8 cellular contexts compared by ENCODE assay signal in the genomic region with DNA sequence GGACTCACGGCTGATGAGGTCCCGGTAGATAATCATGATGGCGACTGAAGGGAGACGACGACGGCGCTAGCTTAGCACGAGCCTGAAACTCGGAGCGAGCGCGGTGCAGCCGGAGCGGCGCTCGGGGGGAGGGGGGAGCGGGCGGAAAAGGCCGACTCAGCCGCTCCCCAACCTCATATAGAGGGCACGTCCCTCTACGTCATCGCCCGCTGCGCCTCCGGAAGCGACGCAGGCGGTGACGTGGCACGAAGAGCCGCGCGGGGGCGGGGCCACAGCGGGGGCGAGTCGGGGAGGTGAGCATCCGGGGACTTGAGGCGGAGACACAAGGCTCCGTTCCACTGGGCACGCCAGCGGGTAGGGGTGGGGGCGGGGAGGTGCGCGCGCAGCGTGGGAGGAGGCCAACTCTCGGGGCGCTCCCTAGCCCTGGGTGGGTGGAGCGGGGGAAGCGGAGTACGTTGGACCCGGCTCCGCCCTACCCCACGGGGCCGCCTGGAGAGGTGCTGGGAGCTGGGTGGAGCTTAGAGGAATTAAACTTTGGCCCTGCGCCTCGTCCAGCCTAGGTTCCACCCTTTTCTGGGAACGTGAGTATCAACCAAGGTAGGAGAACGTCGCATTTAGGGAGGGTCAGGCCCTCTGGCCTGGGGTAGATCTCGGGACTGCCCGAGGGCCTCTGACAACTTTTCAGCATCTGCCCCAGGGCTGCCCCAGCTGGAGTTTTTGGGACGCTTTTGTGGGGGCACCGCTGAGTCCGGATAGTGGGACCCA. TPM values are rescaled to one million over a fixed set of nuclear protein-coding genes. Genes with fewer than 3 reads are reported as not detected.
DNase-seq lines count a peak whose midpoint lies in the region; ATAC-seq lines count a peak whose summit lies in the region.

TPT1 (minus strand) TSS at position 150 of the 765 bp plus-strand sequence; CDS start at position 36, 114 bp downstream.

- peaks cover 34 to 44% of the 10 kb centered on the region in 2 donors for H3K36me3 ChIP-seq in mucosa of rectum (ENCODE audit: control insufficient read depth in 2 of 2, insufficient read depth in 2 of 2, low read length in 2 of 2)

- no peaks in the 10 kb centered on the region for H3K9me3 ChIP-seq in mucosa of rectum (ENCODE audit: control insufficient read depth in 2 of 2, low read length in 2 of 2)

- DNase-seq in DMS 273 treated with DMSO at 0.1 percent for 48 hours (lab: John Stamatoyannopoulos, UW) (peak; percentile 90), OCI-M2 (lab: John Stamatoyannopoulos, UW; ENCODE audit: unreplicated experiment) (peak; percentile 78), activated T-cell treated with anti-CD3 and anti-CD28 coated beads for 48 hours (ENCODE audit: low read depth) (peak; percentile 100), epithelial cell of prostate (ENCODE audit: low read depth, low spot score) (peak; percentile 94)
- DNase-seq in stimulated activated CD8-positive, alpha-beta memory T cell treated with anti-CD3 and anti-CD28 coated beads, Interleukin-4, amount 100 ng/mL, for 48 hours, result peak; percentile 99

- H3K27ac Mint-ChIP-seq in IgD-negative memory B cell, result peak within 1 kb of the TSS; percentile 96 to 100 (median 100)

- peak; percentile 85 for ATAC-seq in GM21529 (IDR thresholded peaks at IDR 0.05; ENCODE audit: unreplicated experiment)

- H3K27ac ChIP-seq in epithelial cell of prostate (peak within 1 kb of the TSS; percentile 99), mucosa of rectum (ENCODE audit: low read depth in 2 of 2, low read length in 2 of 2) (peak within 1 kb of the TSS; percentile 100)

- H3K36me3 Mint-ChIP-seq in IgD-negative memory B cell, result peaks cover under 1% of the 10 kb centered on the region

- peak within 1 kb of the TSS; percentile 96 to 98 for H3K9ac ChIP-seq in mucosa of rectum (ENCODE audit: low read depth in 1 of 2, low read length in 2 of 2)

- peaks cover 37 to 39% (median 38%) of the 10 kb centered on the region in 3 donors for H3K4me1 Mint-ChIP-seq in IgD-negative memory B cell

- H3K9me3 Mint-ChIP-seq in IgD-negative memory B cell, result no peaks in the 10 kb centered on the region

- no peaks in the 10 kb centered on the region for H3K27me3 ChIP-seq in mucosa of rectum (ENCODE audit: control insufficient read depth in 2 of 2, insufficient read depth in 2 of 2, low read length in 2 of 2)

- H3K4me1 ChIP-seq in mucosa of rectum (ENCODE audit: control insufficient read depth in 2 of 2, insufficient read depth in 2 of 2, low read length in 2 of 2), result peaks cover 22 to 28% of the 10 kb centered on the region in 2 donors

- peak within 1 kb of the TSS; percentile 94 to 100 (median 100) for H3K4me3 Mint-ChIP-seq in IgD-negative memory B cell

- H3K4me3 ChIP-seq in mucosa of rectum (ENCODE audit: low read length in 2 of 2), result peak within 1 kb of the TSS; percentile 89

- H3K27me3 Mint-ChIP-seq in IgD-negative memory B cell, result peaks cover 2% of the 10 kb centered on the region

RNA-seq across cellular contexts. Expression of gene TPT1, which starts in this region (rescaled TPM):
- polyA plus RNA-seq in IgD-negative memory B cell, result 2,561 TPM

Comparison
In these comparisons a context has a peak if more than half of its experiments do, and no peak if none do; other contexts are left out.
1. Peak in every context shown above with its lines: DNase-seq, ATAC-seq, H3K4me3 ChIP-seq and H3K27ac ChIP-seq.